8 cellular contexts compared by ENCODE assay signal in genomic region chr1:161542091-161542559, GRCh38.
A peak's percentile ranks its signal among the peaks of the same experiment; 100 is the strongest.
DNase-seq lines count a peak whose midpoint lies in the region; ATAC-seq lines count a peak whose summit lies in the region.
"Not testable (repeated sequence)": the region's sequence is repeated elsewhere in the genome, so short reads cannot be mapped to it uniquely, and the experiment has no call there.

No MANE protein-coding gene starts in this region.

- not testable (repeated sequence) for H3K4me3 ChIP-seq in effector memory CD4-positive, alpha-beta T cell (ENCODE audit: insufficient read depth, low read depth, low read length, poor library complexity, severe bottlenecking)

- H3K36me3 ChIP-seq in effector memory CD4-positive, alpha-beta T cell (ENCODE audit: control insufficient read depth, insufficient read depth, low read length), result not testable (repeated sequence)

- peak; percentile 43 for ATAC-seq in GM18499 (IDR thresholded peaks at IDR 0.05; ENCODE audit: insufficient read depth, unreplicated experiment)
- peak; percentile 63 for ATAC-seq in GM19452 (IDR thresholded peaks at IDR 0.05; ENCODE audit: unreplicated experiment)
- peak; percentile 68 for ATAC-seq in HG02678 (IDR thresholded peaks at IDR 0.05; ENCODE audit: unreplicated experiment)
- peak; percentile 70 for ATAC-seq in HG03432 (IDR thresholded peaks at IDR 0.05; ENCODE audit: unreplicated experiment)

- H3K27me3 ChIP-seq in effector memory CD4-positive, alpha-beta T cell (replicated peaks; ENCODE audit: control insufficient read depth, insufficient read depth, low read length, poor library complexity, severe bottlenecking), result not testable (repeated sequence)

- H3K27ac ChIP-seq in effector memory CD4-positive, alpha-beta T cell (ENCODE audit: insufficient read depth, low read length, poor library complexity, severe bottlenecking), result peak overlapping the region; percentile 15

- not testable (repeated sequence) for H3K9me3 ChIP-seq in effector memory CD4-positive, alpha-beta T cell (ENCODE audit: control insufficient read depth, low read length)

- peak in 3 of 5 experiments; percentile 21 to 88 (median 78) for DNase-seq in T-helper 2 cell
- DNase-seq in activated T-cell treated with anti-CD3 and anti-CD28 coated beads, Interleukin-2, amount 50 U/mL, for 48 hours, result peak; percentile 44 to 54
- DNase-seq in effector memory CD4-positive, alpha-beta T cell, result peak in 2 of 3 donors; percentile 24 to 35
- peak in 4 of 6 experiments; percentile 8 to 57 (median 46) for DNase-seq in stimulated activated naive CD4-positive, alpha-beta T cell (lab: John Stamatoyannopoulos, UW)

- not testable (repeated sequence) for H3K4me1 ChIP-seq in effector memory CD4-positive, alpha-beta T cell (ENCODE audit: control insufficient read depth, insufficient read depth, low read length, poor library complexity, severe bottlenecking)
